ENCODE assay signal across 19 cellular contexts in the genomic region with DNA sequence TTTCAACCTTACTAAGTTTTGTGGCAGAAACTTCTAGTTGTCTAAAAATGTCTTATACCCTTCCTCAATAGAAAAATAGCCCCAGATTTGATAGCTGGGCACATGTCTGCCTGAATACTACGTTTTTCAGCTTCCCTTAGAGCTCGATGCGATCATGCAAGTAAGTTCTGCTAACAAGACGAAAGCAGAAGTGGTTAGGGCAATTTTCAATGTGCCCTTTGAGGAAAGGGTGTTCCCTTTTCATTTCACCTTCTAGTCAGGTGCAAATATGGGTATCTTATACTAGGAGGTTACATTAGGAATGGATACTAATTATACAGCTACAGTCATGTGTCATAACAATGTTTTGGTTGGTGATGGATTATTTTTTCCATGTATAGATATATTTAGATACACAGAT.
"Had no signal": no experiment of that assay in that cellular context is flagged by ENCODE, and none has a peak within 500 bp of the region (broad histone marks: within the 10 kb centered on the region; RNA-seq: fewer than 3 reads in every experiment).

No MANE protein-coding gene starts in this region.

- ATAC-seq: effector memory CD8-positive, alpha-beta T cell; gastroesophageal sphincter; left cardiac atrium; natural killer cell treated with Interleukin-12 subunit alpha and Interleukin-12 subunit beta and Interleukin-15 and Interleukin-18, amount 100 ng/mL, for 72 hours had no signal

- FAIRE-seq: kidney had no signal

- H3K27ac ChIP-seq: esophagus squamous epithelium, gastroesophageal sphincter, left ventricle myocardium inferior, neural progenitor cell, ovary, right atrium auricular region, sigmoid colon, skin epidermis had no signal

- H3K36me3 ChIP-seq: esophagus squamous epithelium, gastroesophageal sphincter, left ventricle myocardium inferior, neural progenitor cell, ovary, right atrium auricular region, sigmoid colon had no signal

- H3K4me3 ChIP-seq: esophagus squamous epithelium, gastroesophageal sphincter, left ventricle myocardium inferior, lung, neural progenitor cell, ovary, right atrium auricular region, sigmoid colon, skin epidermis had no signal

- H3K4me2 ChIP-seq: neural progenitor cell had no signal

- H2AFZ ChIP-seq: neural progenitor cell had no signal

- H3K9me3 ChIP-seq: gastroesophageal sphincter, left ventricle myocardium inferior, ovary, right atrium auricular region, sigmoid colon had no signal

- H3K9ac ChIP-seq: neural progenitor cell had no signal

- H3K4me1 ChIP-seq: esophagus squamous epithelium, left ventricle myocardium inferior, neural progenitor cell, right atrium auricular region had no signal

- H3K27me3 ChIP-seq: esophagus squamous epithelium, gastroesophageal sphincter, neural progenitor cell, ovary, right atrium auricular region, sigmoid colon had no signal

- DNase-seq: effector memory CD8-positive, alpha-beta T cell; esophagus squamous epithelium; foreskin fibroblast; glutamatergic neuron; kidney; left cardiac atrium; left ventricle myocardium inferior; mesenchymal stem cell; nucleus accumbens; ovary; sigmoid colon; stimulated activated naive CD4-positive, alpha-beta T cell treated with Interleukin-2 at 50 U/mL for 16 hours; trophoblast cell had no signal
